In genomic region chr15:96354731-96355560, GRCh38 we compare ENCODE assay signal across 1 cellular context.
A peak's percentile ranks its signal among the peaks of the same experiment; 100 is the strongest.
TF ChIP-seq lines count a peak whose summit lies in the region.

No MANE protein-coding gene starts in this region.

TF ChIP-seq in HEK293, 187 proteins besides CTCF, POLR2A, EP300 and RAD21 (continued from another document and continues in another):
- no peak for TF ChIP-seq PRDM2 (tag by site-specific recombination; IDR thresholded peaks at IDR 0.05; ENCODE audit: borderline replicate concordance)
- peak; percentile 38 for TF ChIP-seq ZNF335 (tag by site-specific recombination; conservative IDR thresholded peaks at IDR 0.05)
- no peak for TF ChIP-seq ELK4 (IDR thresholded peaks at IDR 0.05; ENCODE audit: borderline replicate concordance, low read depth, low read length)
- peak; percentile 91 for TF ChIP-seq ZNF18 (tag by site-specific recombination; IDR thresholded peaks at IDR 0.05)
- no peak; the same call in 1 of the 2 replicates for TF ChIP-seq ZBTB21 (tag by site-specific recombination; IDR thresholded peaks at IDR 0.05)
- no peak for TF ChIP-seq ZNF112 (tag by site-specific recombination; IDR thresholded peaks at IDR 0.05)
- TF ChIP-seq ZNF121 (tag by site-specific recombination; IDR thresholded peaks at IDR 0.05) = no peak
- TF ChIP-seq IKZF3 (tag by site-specific recombination; IDR thresholded peaks at IDR 0.05) = no peak; the same call in 1 of the 2 replicates
- no peak for TF ChIP-seq ZBTB7A (tag by site-specific recombination; IDR thresholded peaks at IDR 0.05; ENCODE audit: low read depth)
- TF ChIP-seq ZNF555 (tag by site-specific recombination; conservative IDR thresholded peaks at IDR 0.05) = no peak
- no peak for TF ChIP-seq HOXA7 (CRISPR knock-in tag; IDR thresholded peaks at IDR 0.05; ENCODE audit: borderline replicate concordance)
- TF ChIP-seq TCF7L2 (IDR thresholded peaks at IDR 0.05; ENCODE audit: borderline replicate concordance, low read depth, low read length) = peak; percentile 3; the same call in 1 of the 2 replicates
- TF ChIP-seq ZNF629 (tag by site-specific recombination; IDR thresholded peaks at IDR 0.05) = peak; percentile 80
- 0 out of 2 replicates have a peak, but pooled peaks have one; percentile 30 for TF ChIP-seq ZNF692 (tag by site-specific recombination; IDR thresholded peaks at IDR 0.05)
- no peak for TF ChIP-seq KLF16 (tag by site-specific recombination; IDR thresholded peaks at IDR 0.05)
- no peak for TF ChIP-seq ZNF48 (tag by site-specific recombination; IDR thresholded peaks at IDR 0.05)
- no peak for TF ChIP-seq HOXC10 (CRISPR knock-in tag; IDR thresholded peaks at IDR 0.05)
- TF ChIP-seq ZNF837 (tag by site-specific recombination; IDR thresholded peaks at IDR 0.05) = no peak
- TF ChIP-seq PRDM6 (tag by site-specific recombination; IDR thresholded peaks at IDR 0.05) = peak; percentile 30; the same call in 1 of the 2 replicates
- peak; percentile 86 for TF ChIP-seq PRDM1 (tag by site-specific recombination; IDR thresholded peaks at IDR 0.05)
- TF ChIP-seq ZNF169 (tag by site-specific recombination; IDR thresholded peaks at IDR 0.05) = no peak
- no peak for TF ChIP-seq ZNF530 (tag by site-specific recombination; IDR thresholded peaks at IDR 0.05; ENCODE audit: low read depth)
- TF ChIP-seq ZNF580 (tag by site-specific recombination; IDR thresholded peaks at IDR 0.05) = no peak
- TF ChIP-seq ZBTB49 (tag by site-specific recombination; IDR thresholded peaks at IDR 0.05; ENCODE audit: low read depth) = no peak
- no peak for TF ChIP-seq BCL6B (tag by site-specific recombination; IDR thresholded peaks at IDR 0.05)
- TF ChIP-seq ZNF76 (tag by site-specific recombination; IDR thresholded peaks at IDR 0.05; ENCODE audit: borderline replicate concordance, low read depth) = no peak
- no peak for TF ChIP-seq ZNF148 (tag by site-specific recombination; IDR thresholded peaks at IDR 0.05; ENCODE audit: borderline replicate concordance)
- TF ChIP-seq ZNF645 (tag by site-specific recombination; IDR thresholded peaks at IDR 0.05) = no peak
- TF ChIP-seq ZNF211 (tag by site-specific recombination; IDR thresholded peaks at IDR 0.05; ENCODE audit: low read depth) = no peak
- TF ChIP-seq ZNF624 (tag by site-specific recombination; IDR thresholded peaks at IDR 0.05) = no peak
- no peak for TF ChIP-seq REPIN1 (tag by site-specific recombination; IDR thresholded peaks at IDR 0.05; ENCODE audit: low read depth)
- TF ChIP-seq ZFP41 (tag by site-specific recombination; IDR thresholded peaks at IDR 0.05; ENCODE audit: borderline replicate concordance) = no peak
- TF ChIP-seq ZBTB1 (tag by site-specific recombination; IDR thresholded peaks at IDR 0.05) = no peak
- no peak for TF ChIP-seq RBAK (tag by site-specific recombination; IDR thresholded peaks at IDR 0.05)
- no peak for TF ChIP-seq ZBTB48 (tag by site-specific recombination; IDR thresholded peaks at IDR 0.05)
- no peak for TF ChIP-seq ZNF274 (IDR thresholded peaks at IDR 0.05; ENCODE audit: low read length)
- TF ChIP-seq ZNF274 (tag by site-specific recombination; IDR thresholded peaks at IDR 0.05; ENCODE audit: borderline replicate concordance) = no peak
- TF ChIP-seq ZNF155 (tag by site-specific recombination; IDR thresholded peaks at IDR 0.05) = no peak
